11 cellular contexts compared by ENCODE assay signal in genomic region chr14:68309121-68309520, GRCh38.
DNase-seq lines count a peak whose midpoint lies in the region; TF ChIP-seq lines count a peak whose summit lies in the region.
"Had no signal": no experiment of that assay in that cellular context is flagged by ENCODE, and none has a peak within 500 bp of the region (broad histone marks: within the 10 kb centered on the region; RNA-seq: fewer than 3 reads in every experiment).

No MANE protein-coding gene starts in this region.

- H3K4me3 ChIP-seq in ascending aorta (no peak overlapping the region), mesodermal cell (ENCODE audit: extremely low read depth, insufficient read depth, low read length, poor library complexity, severe bottlenecking) (no peak overlapping the region), transverse colon (no peak overlapping the region), HAP-1 (no peak overlapping the region)
- H3K4me3 ChIP-seq: A549 had no signal

- H3K36me3 ChIP-seq in ascending aorta: no peaks in the 10 kb centered on the region
- H3K36me3 ChIP-seq in mesodermal cell (ENCODE audit: control insufficient read depth, insufficient read depth, low read length): no peaks in the 10 kb centered on the region
- no peaks in the 10 kb centered on the region for H3K36me3 ChIP-seq in transverse colon
- H3K36me3 ChIP-seq in HAP-1 (replicated peaks): no peaks in the 10 kb centered on the region

- in situ Hi-C loops in transverse colon (cut with MboI; ENCODE audit: low pct_ligation_motif_present in 1 of 4, low pct_unique_long_range_greater_than_20kb in 1 of 4, low sequenced_read_pairs in 3 of 4): no loop called here
- in situ Hi-C loops in HAP-1 (cut with MboI; ENCODE audit: low sequenced_read_pairs): no loop called here

- DNase-seq in T-helper 1 cell (no peak), ascending aorta (ENCODE audit: low spot score in 2 of 2) (no peak), transverse colon (no peak), HAP-1 (ENCODE audit: low spot score in 2 of 2) (no peak), cerebellar nuclear complex (lab: John Stamatoyannopoulos, UW) (no peak), NCI-H82 treated with DMSO at 0.1 percent for 48 hours (lab: John Stamatoyannopoulos, UW; ENCODE audit: unreplicated experiment) (no peak)
- DNase-seq: DMS53, foreskin keratinocyte had no signal

- H3K4me1 ChIP-seq in ascending aorta (peaks cover 0 to 22% of the 10 kb centered on the region in 2 donors), mesodermal cell (ENCODE audit: control insufficient read depth, insufficient read depth, low read length, poor library complexity, severe bottlenecking) (peaks cover 10% of the 10 kb centered on the region), transverse colon (peaks cover 9 to 44% (median 20%) of the 10 kb centered on the region in 4 donors), HAP-1 (no peaks in the 10 kb centered on the region)
- H3K4me1 ChIP-seq: A549 had no signal

- TF ChIP-seq CTCF in ascending aorta (IDR thresholded peaks at IDR 0.05): no peak
- no peak for TF ChIP-seq CTCF in transverse colon (IDR thresholded peaks at IDR 0.05)

- H3K27ac ChIP-seq in ascending aorta (peak overlapping the region; percentile 68 to 72), mesodermal cell (ENCODE audit: low read depth, low read length, severe bottlenecking) (peak overlapping the region; percentile 30), transverse colon (peak overlapping the region; percentile 62 to 85 (median 80))
- H3K27ac ChIP-seq: foreskin keratinocyte had no signal

- no peak for TF ChIP-seq POLR2A in transverse colon (IDR thresholded peaks at IDR 0.05)

- H3K27ac Mint-ChIP-seq in T-helper 1 cell treated with Interleukin-12 subunit alpha and Interleukin-12 subunit beta and Interleukin-4 antibody, amounts not matched to agents 30 μg/mL and 1 μg/mL, for 36 hours: peak overlapping the region; percentile 17

- peaks cover 6% of the 10 kb centered on the region for H3K4me1 Mint-ChIP-seq in T-helper 1 cell treated with Interleukin-12 subunit alpha and Interleukin-12 subunit beta and Interleukin-4 antibody, amounts not matched to agents 30 μg/mL and 1 μg/mL, for 36 hours (ENCODE audit: low read depth)

- no peaks in the 10 kb centered on the region for H3K36me3 Mint-ChIP-seq in T-helper 1 cell treated with Interleukin-12 subunit alpha and Interleukin-12 subunit beta and Interleukin-4 antibody, amounts not matched to agents 30 μg/mL and 1 μg/mL, for 36 hours (ENCODE audit: low read depth)

- WGBS in mesodermal cell (ENCODE audit: insufficient coverage in 2 of 2), 2 experiments: 100% methylated on average over 1 of the region's 3 CpGs; no CpG with 5 or more reads in 1 of the 2 experiments
- WGBS in transverse colon (ENCODE audit: low coverage in 1 of 2), 2 donors: 55 to 59% methylated on average over 3 of the region's 3 CpGs

- intact Hi-C loops in ascending aorta (cut with DNase I) (loop anchor here (5.0 kb wide), 2 partner anchors 57 to 68 kb away; no protein-coding TSS in a partner anchor), transverse colon (cut with DNase I; ENCODE audit: low total_unique reads) (no loop called here)

- H3K9me3 Mint-ChIP-seq in T-helper 1 cell treated with Interleukin-12 subunit alpha and Interleukin-12 subunit beta and Interleukin-4 antibody, amounts not matched to agents 30 μg/mL and 1 μg/mL, for 36 hours: no peaks in the 10 kb centered on the region

- H3K4me3 Mint-ChIP-seq in T-helper 1 cell treated with Interleukin-12 subunit alpha and Interleukin-12 subunit beta and Interleukin-4 antibody, amounts not matched to agents 30 μg/mL and 1 μg/mL, for 36 hours: no peak overlapping the region

- H3K27me3 ChIP-seq in ascending aorta (no peaks in the 10 kb centered on the region), transverse colon (no peaks in the 10 kb centered on the region), HAP-1 (ENCODE audit: low read depth) (no peaks in the 10 kb centered on the region)
- H3K27me3 ChIP-seq: foreskin keratinocyte had no signal

- no peaks in the 10 kb centered on the region for H3K27me3 Mint-ChIP-seq in T-helper 1 cell treated with Interleukin-12 subunit alpha and Interleukin-12 subunit beta and Interleukin-4 antibody, amounts not matched to agents 30 μg/mL and 1 μg/mL, for 36 hours (ENCODE audit: low read depth)

- H3K9me3 ChIP-seq in ascending aorta (no peaks in the 10 kb centered on the region), mesodermal cell (ENCODE audit: control insufficient read depth, low read length) (no peaks in the 10 kb centered on the region), transverse colon (no peaks in the 10 kb centered on the region), HAP-1 (no peaks in the 10 kb centered on the region)
- H3K9me3 ChIP-seq: A549 had no signal

- TF ChIP-seq EP300 in transverse colon (IDR thresholded peaks at IDR 0.05; ENCODE audit: low read depth): no peak

Comparison
In these comparisons a context has a peak if more than half of its experiments do, and no peak if none do; other contexts are left out.
1. H3K27ac ChIP-seq: peak in every context shown above with its lines; median percentile 80 in transverse colon; 70 in ascending aorta; 30 in mesodermal cell.